Comparison of ENCODE assay signal across 5 cellular contexts in the genomic region with DNA sequence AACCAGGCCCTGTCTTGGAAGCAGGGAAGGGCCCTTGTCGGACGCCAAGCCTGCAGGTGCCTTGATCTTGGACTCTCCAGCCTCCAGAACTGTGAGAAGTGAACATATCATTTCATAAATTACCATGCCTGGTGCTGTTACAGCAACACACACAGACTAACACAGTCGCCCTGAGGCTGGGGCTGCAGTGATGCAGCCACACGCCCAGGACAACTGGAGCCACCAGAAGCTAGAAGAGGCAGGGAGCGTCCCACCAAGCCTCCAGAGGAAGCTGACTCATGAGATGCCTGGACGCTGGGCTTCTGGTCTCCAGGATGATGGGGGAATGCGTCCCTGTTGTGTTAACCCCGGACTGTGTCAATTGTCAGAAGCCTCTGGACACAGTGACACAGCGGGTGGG. TPM values are rescaled to one million over a fixed set of nuclear protein-coding genes. Genes with fewer than 3 reads are reported as not detected.
"Had no signal": no experiment of that assay in that cellular context is flagged by ENCODE, and none has a peak within 500 bp of the region (broad histone marks: within the 10 kb centered on the region; RNA-seq: fewer than 3 reads in every experiment).

No MANE protein-coding gene starts in this region.

RNA-seq across cellular contexts. Expression of a gene that starts 5.6 kb away (rescaled TPM):
- total RNA-seq: dermis microvascular lymphatic vessel endothelial cell, fibroblast of villous mesenchyme, foreskin keratinocyte had no signal
- polyA plus RNA-seq: fibroblast of lung, foreskin keratinocyte, immature natural killer cell had no signal
